ENCODE assay signal across 9 cellular contexts in the genomic region with DNA sequence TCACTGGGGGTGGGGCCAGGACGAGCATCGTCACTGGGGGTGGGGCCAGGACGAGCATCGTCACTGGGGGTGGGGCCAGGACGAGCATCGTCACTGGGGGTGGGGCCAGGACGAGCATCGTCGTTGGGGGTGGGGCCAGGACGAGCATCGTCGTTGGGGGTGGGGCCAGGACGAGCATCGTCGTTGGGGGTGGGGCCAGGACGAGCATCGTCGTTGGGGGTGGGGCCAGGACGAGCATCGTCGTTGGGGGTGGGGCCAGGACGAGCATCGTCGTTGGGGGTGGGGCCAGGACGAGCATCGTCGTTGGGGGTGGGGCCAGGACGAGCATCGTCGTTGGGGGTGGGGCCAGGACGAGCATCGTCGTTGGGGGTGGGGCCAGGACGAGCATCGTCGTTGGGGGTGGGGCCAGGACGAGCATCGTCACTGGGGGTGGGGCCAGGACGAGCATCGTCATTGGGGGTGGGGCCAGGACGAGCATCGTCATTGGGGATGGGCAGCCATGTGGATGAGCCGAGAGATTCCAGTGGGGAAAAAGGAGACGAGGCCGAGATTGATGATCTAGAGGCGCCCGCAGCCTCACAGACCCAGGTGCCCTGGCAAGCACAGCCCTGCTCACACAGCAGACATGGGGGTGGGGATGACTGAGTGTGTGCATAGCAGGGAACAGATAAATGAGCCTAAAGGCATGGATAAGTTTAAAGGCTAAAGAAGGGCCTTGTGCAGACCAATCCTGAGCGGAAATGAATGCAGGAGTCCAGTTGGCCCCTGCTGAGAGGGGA. TPM values are rescaled to one million over a fixed set of nuclear protein-coding genes. Genes with fewer than 3 reads are reported as not detected.
DNase-seq lines count a peak whose midpoint lies in the region; TF ChIP-seq lines count a peak whose summit lies in the region.
"Not testable (repeated sequence)": the region's sequence is repeated elsewhere in the genome, so short reads cannot be mapped to it uniquely, and the experiment has no call there.
"Had no signal": no experiment of that assay in that cellular context is flagged by ENCODE, and none has a peak within 500 bp of the region (broad histone marks: within the 10 kb centered on the region; RNA-seq: fewer than 3 reads in every experiment).

No MANE protein-coding gene starts in this region.

- not testable (repeated sequence) for H3K9me3 ChIP-seq in skeletal muscle satellite cell (replicated peaks; ENCODE audit: low read length)

- not testable (repeated sequence) for H3K36me3 Mint-ChIP-seq in activated T-helper 2 cell treated with anti-CD3 and anti-CD28 coated beads, Interferon-gamma antibody, Interleukin-2, Interleukin-4, amounts not matched to agents 10 μg/mL and 5 μg/mL and 100 μg/mL, durations not matched to agents 14 hours and 24 hours and 36 hours (ENCODE audit: low read depth); immature natural killer cell

- not testable (repeated sequence) for TF ChIP-seq CTCF in AG09309 (IDR thresholded peaks at IDR 0.05; ENCODE audit: control insufficient read depth, insufficient read depth, low read depth, low read length, missing control alignments); GM13976 (IDR thresholded peaks at IDR 0.05; ENCODE audit: borderline replicate concordance, control extremely low read depth, extremely low read depth, insufficient read depth, missing control alignments)

- H3K27me3 ChIP-seq in skeletal muscle satellite cell (ENCODE audit: control insufficient read depth, insufficient read depth, low read length): peaks cover 20% of the 10 kb centered on the region

- not testable (repeated sequence) for H3K36me3 ChIP-seq in skeletal muscle satellite cell (ENCODE audit: insufficient read depth, low read length)

- H3K4me2 ChIP-seq in skeletal muscle satellite cell (ENCODE audit: low read length): peak overlapping the region; percentile 72

- H3K4me3 ChIP-seq in AG09309 (ENCODE audit: control insufficient read depth, low read depth, low read length) (peak overlapping the region; percentile 39), skeletal muscle satellite cell (ENCODE audit: low read length) (peak overlapping the region; percentile 60)

- not testable (repeated sequence) for H3K27me3 Mint-ChIP-seq in activated T-helper 2 cell treated with anti-CD3 and anti-CD28 coated beads, Interferon-gamma antibody, Interleukin-2, Interleukin-4, amounts not matched to agents 10 μg/mL and 5 μg/mL and 100 μg/mL, durations not matched to agents 14 hours and 24 hours and 36 hours (ENCODE audit: low read depth)
- H3K27me3 Mint-ChIP-seq in immature natural killer cell (ENCODE audit: low read depth in 3 of 3): peaks cover 14 to 35% (median 26%) of the 10 kb centered on the region in 3 donors

- H3K4me3 Mint-ChIP-seq in activated T-helper 2 cell treated with anti-CD3 and anti-CD28 coated beads, Interferon-gamma antibody, Interleukin-2, Interleukin-4, amounts not matched to agents 10 μg/mL and 5 μg/mL and 100 μg/mL, durations not matched to agents 14 hours and 24 hours and 36 hours (ENCODE audit: low read depth): peak overlapping the region; percentile 71
- peak overlapping the region; percentile 42 to 86 (median 84) for H3K4me3 Mint-ChIP-seq in immature natural killer cell

- H3K9ac ChIP-seq in skeletal muscle satellite cell (ENCODE audit: low read depth, low read length): not testable (repeated sequence)

- H3K9me3 Mint-ChIP-seq in activated T-helper 2 cell treated with anti-CD3 and anti-CD28 coated beads, Interferon-gamma antibody, Interleukin-2, Interleukin-4, amounts not matched to agents 10 μg/mL and 5 μg/mL and 100 μg/mL, durations not matched to agents 14 hours and 24 hours and 36 hours; immature natural killer cell: not testable (repeated sequence)

- not testable (repeated sequence) for DNase-seq in AG09309 (ENCODE audit: low read depth)
- peak; percentile 71 for DNase-seq in GM13976 (ENCODE audit: low spot score)
- DNase-seq in NCI-H1417 (lab: John Stamatoyannopoulos, UW): peak; percentile 52 to 68 (median 53)
- DNase-seq in SW480 (ENCODE audit: low spot score): peak; percentile 65
- peak; percentile 51 for DNase-seq in activated T-helper 2 cell treated with anti-CD3 and anti-CD28 coated beads, Interferon-gamma antibody, Interleukin-2, Interleukin-4, amounts not matched to agents 10 μg/mL and 5 μg/mL and 100 μg/mL, durations not matched to agents 14 hours and 24 hours and 36 hours (ENCODE audit: low spot score)
- peak; percentile 67 for DNase-seq in ecto neural progenitor cell (ENCODE audit: low spot score)
- peak; percentile 41 to 67 (median 50) for DNase-seq in immature natural killer cell

- H3K4me1 Mint-ChIP-seq in activated T-helper 2 cell treated with anti-CD3 and anti-CD28 coated beads, Interferon-gamma antibody, Interleukin-2, Interleukin-4, amounts not matched to agents 10 μg/mL and 5 μg/mL and 100 μg/mL, durations not matched to agents 14 hours and 24 hours and 36 hours (ENCODE audit: low read depth): peaks cover 33% of the 10 kb centered on the region
- peaks cover 6 to 31% of the 10 kb centered on the region in 2 donors for H3K4me1 Mint-ChIP-seq in immature natural killer cell

- intact Hi-C loops in activated T-helper 2 cell treated with anti-CD3 and anti-CD28 coated beads, Interferon-gamma antibody, Interleukin-2, Interleukin-4, amounts not matched to agents 10 μg/mL and 5 μg/mL and 100 μg/mL, durations not matched to agents 14 hours and 24 hours and 36 hours (cut with micrococcal nuclease): loop anchor here (5.0 kb wide), 1 partner anchor 109 kb away; no protein-coding TSS in a partner anchor

- peak overlapping the region; percentile 95 for H3K27ac Mint-ChIP-seq in activated T-helper 2 cell treated with anti-CD3 and anti-CD28 coated beads, Interferon-gamma antibody, Interleukin-2, Interleukin-4, amounts not matched to agents 10 μg/mL and 5 μg/mL and 100 μg/mL, durations not matched to agents 14 hours and 24 hours and 36 hours
- peak overlapping the region; percentile 71 to 97 (median 94) for H3K27ac Mint-ChIP-seq in immature natural killer cell

- peaks cover 13% of the 10 kb centered on the region for H3K4me1 ChIP-seq in skeletal muscle satellite cell (ENCODE audit: control insufficient read depth, insufficient read depth, low read length)

- in situ Hi-C loops in GM13976 (cut with MboI; ENCODE audit: low sequenced_read_pairs, unreplicated experiment): not testable (repeated sequence)

RNA-seq across cellular contexts. Expression of gene OR2V2, which starts 13.6 kb away (rescaled TPM):
- total RNA-seq in activated T-helper 2 cell treated with anti-CD3 and anti-CD28 coated beads, Interferon-gamma antibody, Interleukin-2, Interleukin-4, amounts not matched to agents 10 μg/mL and 5 μg/mL and 100 μg/mL, durations not matched to agents 14 hours and 24 hours and 36 hours: not detected in 2 replicates
- not detected for polyA plus RNA-seq in immature natural killer cell
- not detected in 2 replicates for total RNA-seq in skeletal muscle satellite cell (2012; rRNA removed)
- total RNA-seq: posterior vena cava had no signal

RNA-seq across cellular contexts. Expression of gene OR2V1, which starts 30.0 kb away (rescaled TPM):
- total RNA-seq in activated T-helper 2 cell treated with anti-CD3 and anti-CD28 coated beads, Interferon-gamma antibody, Interleukin-2, Interleukin-4, amounts not matched to agents 10 μg/mL and 5 μg/mL and 100 μg/mL, durations not matched to agents 14 hours and 24 hours and 36 hours: not detected in 2 replicates
- polyA plus RNA-seq in immature natural killer cell: not detected
- total RNA-seq in skeletal muscle satellite cell (2012; rRNA removed): not detected in 2 replicates
- total RNA-seq: posterior vena cava had no signal

RNA-seq across cellular contexts. Expression of gene TRIM7, which starts 44.1 kb away (rescaled TPM):
- 3.9 and 4.8 TPM in 2 replicates for total RNA-seq in activated T-helper 2 cell treated with anti-CD3 and anti-CD28 coated beads, Interferon-gamma antibody, Interleukin-2, Interleukin-4, amounts not matched to agents 10 μg/mL and 5 μg/mL and 100 μg/mL, durations not matched to agents 14 hours and 24 hours and 36 hours
- under 1 TPM in 1 of 3 donors, not detected in 2; 0.50 TPM for polyA plus RNA-seq in immature natural killer cell
- 4.6 and 6.8 TPM in 2 replicates for total RNA-seq in skeletal muscle satellite cell (2012; rRNA removed)
